2 cellular contexts compared by ENCODE assay signal in the genomic region with DNA sequence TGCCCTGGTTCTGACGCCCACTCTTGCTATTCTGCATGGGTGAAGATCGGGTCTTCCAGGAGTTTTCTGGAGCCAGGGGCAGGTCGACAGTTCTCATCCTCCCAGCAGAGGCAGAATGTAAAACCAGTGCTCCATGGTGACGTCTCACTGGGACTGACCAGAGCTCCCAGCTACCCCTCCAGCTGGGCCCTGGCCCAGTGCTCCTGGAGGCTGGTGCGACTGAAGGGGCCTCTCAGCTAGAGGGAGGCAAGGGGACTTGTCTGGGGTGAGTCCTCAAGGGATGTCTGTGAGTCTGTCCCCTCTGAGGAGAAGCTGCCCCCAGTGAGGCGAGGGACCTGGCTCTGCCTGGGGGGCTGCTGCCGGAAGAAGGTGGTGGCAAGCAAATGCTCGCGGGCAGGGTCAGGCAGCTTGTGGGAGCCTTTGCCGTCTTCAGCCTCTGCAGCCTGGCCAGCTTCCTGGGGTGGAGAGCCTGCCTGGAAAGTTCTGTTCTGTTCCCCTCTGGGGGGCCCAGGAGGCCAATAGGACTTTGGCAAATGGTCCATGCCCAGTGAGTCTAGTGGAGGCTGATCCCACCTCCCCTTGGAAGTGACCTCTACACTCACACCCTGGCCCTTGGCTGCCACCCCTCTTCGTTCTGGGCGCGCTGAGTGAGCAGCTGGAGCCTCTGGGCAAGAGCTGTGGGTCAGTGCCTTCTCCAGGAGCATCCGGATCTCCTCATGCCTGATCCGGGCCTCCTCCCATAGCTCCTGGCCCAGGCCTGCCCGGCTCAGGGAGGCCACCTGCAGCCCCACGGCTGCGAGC.
A peak's percentile ranks its signal among the peaks of the same experiment; 100 is the strongest.
TF ChIP-seq lines count a peak whose summit lies in the region.

No MANE protein-coding gene starts in this region.

TF ChIP-seq in HepG2, 621 proteins besides CTCF, POLR2A, EP300 and RAD21:
- 0 out of 2 replicates have a peak, but pooled peaks have one; percentile 41 for TF ChIP-seq ZNF558 (CRISPR knock-in tag; IDR thresholded peaks at IDR 0.05; ENCODE audit: borderline replicate concordance)
- peak; percentile 27; the same call in 1 of the 2 replicates for TF ChIP-seq ZNF274 (CRISPR knock-in tag; IDR thresholded peaks at IDR 0.05)
- TF ChIP-seq, protein P1, sequence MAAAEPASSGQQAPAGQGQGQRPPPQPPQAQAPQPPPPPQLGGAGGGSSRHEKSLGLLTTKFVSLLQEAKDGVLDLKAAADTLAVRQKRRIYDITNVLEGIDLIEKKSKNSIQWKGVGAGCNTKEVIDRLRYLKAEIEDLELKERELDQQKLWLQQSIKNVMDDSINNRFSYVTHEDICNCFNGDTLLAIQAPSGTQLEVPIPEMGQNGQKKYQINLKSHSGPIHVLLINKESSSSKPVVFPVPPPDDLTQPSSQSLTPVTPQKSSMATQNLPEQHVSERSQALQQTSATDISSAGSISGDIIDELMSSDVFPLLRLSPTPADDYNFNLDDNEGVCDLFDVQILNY (CRISPR knock-in tag; conservative IDR thresholded peaks at IDR 0.05), result no peak

TF ChIP-seq in SK-N-SH, 30 proteins besides CTCF, POLR2A, EP300 and RAD21:
- no peak for TF ChIP-seq TEAD4 (IDR thresholded peaks at IDR 0.05; ENCODE audit: borderline replicate concordance, insufficient read depth)
- TF ChIP-seq FOXM1 (IDR thresholded peaks at IDR 0.05; ENCODE audit: low read depth), result no peak
- TF ChIP-seq RFX5 (IDR thresholded peaks at IDR 0.05; ENCODE audit: low read length), result no peak
- no peak for TF ChIP-seq SMC3 (IDR thresholded peaks at IDR 0.05; ENCODE audit: low read depth, low read length)
- TF ChIP-seq NRF1 (IDR thresholded peaks at IDR 0.05; ENCODE audit: low read depth, low read length), result no peak
- no peak for TF ChIP-seq POLR2AphosphoS5 (IDR thresholded peaks at IDR 0.05; ENCODE audit: low read depth, low read length)
- no peak for TF ChIP-seq CHD2 (IDR thresholded peaks at IDR 0.05; ENCODE audit: low read length, partially characterized antibody)
- no peak for TF ChIP-seq TCF12 (IDR thresholded peaks at IDR 0.05)
- no peak for TF ChIP-seq MXI1 (IDR thresholded peaks at IDR 0.05; ENCODE audit: low read depth, low read length)
- TF ChIP-seq, protein P2, sequence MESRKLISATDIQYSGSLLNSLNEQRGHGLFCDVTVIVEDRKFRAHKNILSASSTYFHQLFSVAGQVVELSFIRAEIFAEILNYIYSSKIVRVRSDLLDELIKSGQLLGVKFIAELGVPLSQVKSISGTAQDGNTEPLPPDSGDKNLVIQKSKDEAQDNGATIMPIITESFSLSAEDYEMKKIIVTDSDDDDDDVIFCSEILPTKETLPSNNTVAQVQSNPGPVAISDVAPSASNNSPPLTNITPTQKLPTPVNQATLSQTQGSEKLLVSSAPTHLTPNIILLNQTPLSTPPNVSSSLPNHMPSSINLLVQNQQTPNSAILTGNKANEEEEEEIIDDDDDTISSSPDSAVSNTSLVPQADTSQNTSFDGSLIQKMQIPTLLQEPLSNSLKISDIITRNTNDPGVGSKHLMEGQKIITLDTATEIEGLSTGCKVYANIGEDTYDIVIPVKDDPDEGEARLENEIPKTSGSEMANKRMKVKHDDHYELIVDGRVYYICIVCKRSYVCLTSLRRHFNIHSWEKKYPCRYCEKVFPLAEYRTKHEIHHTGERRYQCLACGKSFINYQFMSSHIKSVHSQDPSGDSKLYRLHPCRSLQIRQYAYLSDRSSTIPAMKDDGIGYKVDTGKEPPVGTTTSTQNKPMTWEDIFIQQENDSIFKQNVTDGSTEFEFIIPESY (IDR thresholded peaks at IDR 0.05; ENCODE audit: borderline replicate concordance, low read depth), result no peak
- no peak for TF ChIP-seq RXRA (IDR thresholded peaks at IDR 0.05; ENCODE audit: borderline replicate concordance, low read depth)
- TF ChIP-seq, protein P3, sequence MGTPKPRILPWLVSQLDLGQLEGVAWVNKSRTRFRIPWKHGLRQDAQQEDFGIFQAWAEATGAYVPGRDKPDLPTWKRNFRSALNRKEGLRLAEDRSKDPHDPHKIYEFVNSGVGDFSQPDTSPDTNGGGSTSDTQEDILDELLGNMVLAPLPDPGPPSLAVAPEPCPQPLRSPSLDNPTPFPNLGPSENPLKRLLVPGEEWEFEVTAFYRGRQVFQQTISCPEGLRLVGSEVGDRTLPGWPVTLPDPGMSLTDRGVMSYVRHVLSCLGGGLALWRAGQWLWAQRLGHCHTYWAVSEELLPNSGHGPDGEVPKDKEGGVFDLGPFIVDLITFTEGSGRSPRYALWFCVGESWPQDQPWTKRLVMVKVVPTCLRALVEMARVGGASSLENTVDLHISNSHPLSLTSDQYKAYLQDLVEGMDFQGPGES (IDR thresholded peaks at IDR 0.05; ENCODE audit: low read depth, low read length), result no peak
- no peak for TF ChIP-seq EZH2phosphoT487 (IDR thresholded peaks at IDR 0.05; ENCODE audit: borderline replicate concordance, low read depth)
